Comparison of ENCODE assay signal across 10 cellular contexts in the genomic region with DNA sequence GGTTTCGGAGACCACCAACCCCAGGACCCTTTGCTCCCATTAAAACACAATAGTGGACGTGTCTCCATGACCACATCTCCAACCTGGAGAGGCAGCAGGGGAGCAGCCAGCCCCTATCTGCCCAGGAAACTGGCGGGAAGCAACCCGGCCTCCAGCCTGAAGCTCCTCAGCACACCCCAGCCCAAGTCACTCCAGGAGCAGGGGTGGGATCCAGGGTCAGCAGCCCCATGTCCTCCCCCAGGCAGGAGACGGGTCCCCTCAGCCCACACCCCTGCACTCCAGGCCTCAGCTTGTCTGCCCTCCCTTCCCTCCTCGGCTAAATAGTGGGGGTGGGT. TPM values are rescaled to one million over a fixed set of nuclear protein-coding genes. Genes with fewer than 3 reads are reported as not detected.
DNase-seq lines count a peak whose midpoint lies in the region; ATAC-seq lines count a peak whose summit lies in the region.
"Had no signal": no experiment of that assay in that cellular context is flagged by ENCODE, and none has a peak within 500 bp of the region (broad histone marks: within the 10 kb centered on the region; RNA-seq: fewer than 3 reads in every experiment).

No MANE protein-coding gene starts in this region.

- H3K36me3 ChIP-seq in BLaER1: peaks cover 31% of the 10 kb centered on the region

- H3K27ac Mint-ChIP-seq in activated naive CD8-positive, alpha-beta T cell: peak overlapping the region; percentile 66
- H3K27ac Mint-ChIP-seq: brain had no signal

- H3K9me3 Mint-ChIP-seq in activated naive CD8-positive, alpha-beta T cell (ENCODE audit: low read depth): no peaks in the 10 kb centered on the region
- H3K9me3 Mint-ChIP-seq: brain had no signal

- H3K36me3 Mint-ChIP-seq in activated naive CD8-positive, alpha-beta T cell: no peaks in the 10 kb centered on the region
- H3K36me3 Mint-ChIP-seq: brain had no signal

- H3K27ac ChIP-seq in BLaER1: no peak overlapping the region

- H3K27me3 ChIP-seq in BLaER1 (peaks cover 30% of the 10 kb centered on the region), mononuclear cell (ENCODE audit: insufficient read depth, low read length) (no peaks in the 10 kb centered on the region)

- H3K4me3 ChIP-seq in BLaER1 (peak overlapping the region; percentile 57), mononuclear cell (ENCODE audit: low read length) (peak overlapping the region; percentile 72)

- ATAC-seq in GM21619 (IDR thresholded peaks at IDR 0.05; ENCODE audit: unreplicated experiment): peak; percentile 0
- ATAC-seq in HG03442 (IDR thresholded peaks at IDR 0.05; ENCODE audit: unreplicated experiment): no peak

- DNase-seq in NCI-H146 treated with DMSO at 0.1 percent for 48 hours (lab: John Stamatoyannopoulos, UW; ENCODE audit: unreplicated experiment) (no peak), GM19240 (ENCODE audit: insufficient read length, low spot score) (no peak)
- no peak for DNase-seq in stimulated activated CD4-positive, alpha-beta T cell treated with anti-CD3 and anti-CD28 coated beads, Interleukin-4, amount 100 ng/mL, for 1 hour
- DNase-seq: NCI-H2107 had no signal

- no peak overlapping the region for H3K9ac ChIP-seq in BLaER1

- peaks cover 17% of the 10 kb centered on the region for H3K4me1 Mint-ChIP-seq in activated naive CD8-positive, alpha-beta T cell (ENCODE audit: low read depth)
- H3K4me1 Mint-ChIP-seq: brain had no signal

- H3K9me3 ChIP-seq in BLaER1 (no peaks in the 10 kb centered on the region), mononuclear cell (ENCODE audit: low read depth, low read length) (no peaks in the 10 kb centered on the region)

- H4K20me1 ChIP-seq in BLaER1: peaks cover 65% of the 10 kb centered on the region

- no peaks in the 10 kb centered on the region for H3K27me3 Mint-ChIP-seq in activated naive CD8-positive, alpha-beta T cell

- H3K4me3 Mint-ChIP-seq in activated naive CD8-positive, alpha-beta T cell: peak overlapping the region; percentile 88
- H3K4me3 Mint-ChIP-seq: brain had no signal

- H3K4me1 ChIP-seq in BLaER1 (peaks cover 56% of the 10 kb centered on the region), mononuclear cell (ENCODE audit: insufficient read depth, low read length) (peaks cover 72% of the 10 kb centered on the region)

- peak overlapping the region; percentile 96 for H3K4me2 ChIP-seq in BLaER1

RNA-seq across cellular contexts. Expression of a gene that starts 0.6 kb away (rescaled TPM):
- total RNA-seq in mononuclear cell: 84.9 TPM

RNA-seq across cellular contexts. Expression of a gene that starts 32.6 kb away (rescaled TPM):
- total RNA-seq in mononuclear cell: 54.9 TPM

RNA-seq across cellular contexts. Expression of a gene that starts 32.6 kb away (rescaled TPM):
- total RNA-seq in mononuclear cell: 16.8 TPM

RNA-seq across cellular contexts. Expression of a gene that starts 38.4 kb away (rescaled TPM):
- 2.0 TPM for total RNA-seq in mononuclear cell

RNA-seq across cellular contexts. Expression of a gene that starts 46.0 kb away (rescaled TPM):
- total RNA-seq in mononuclear cell: not detected
